In the genomic region with DNA sequence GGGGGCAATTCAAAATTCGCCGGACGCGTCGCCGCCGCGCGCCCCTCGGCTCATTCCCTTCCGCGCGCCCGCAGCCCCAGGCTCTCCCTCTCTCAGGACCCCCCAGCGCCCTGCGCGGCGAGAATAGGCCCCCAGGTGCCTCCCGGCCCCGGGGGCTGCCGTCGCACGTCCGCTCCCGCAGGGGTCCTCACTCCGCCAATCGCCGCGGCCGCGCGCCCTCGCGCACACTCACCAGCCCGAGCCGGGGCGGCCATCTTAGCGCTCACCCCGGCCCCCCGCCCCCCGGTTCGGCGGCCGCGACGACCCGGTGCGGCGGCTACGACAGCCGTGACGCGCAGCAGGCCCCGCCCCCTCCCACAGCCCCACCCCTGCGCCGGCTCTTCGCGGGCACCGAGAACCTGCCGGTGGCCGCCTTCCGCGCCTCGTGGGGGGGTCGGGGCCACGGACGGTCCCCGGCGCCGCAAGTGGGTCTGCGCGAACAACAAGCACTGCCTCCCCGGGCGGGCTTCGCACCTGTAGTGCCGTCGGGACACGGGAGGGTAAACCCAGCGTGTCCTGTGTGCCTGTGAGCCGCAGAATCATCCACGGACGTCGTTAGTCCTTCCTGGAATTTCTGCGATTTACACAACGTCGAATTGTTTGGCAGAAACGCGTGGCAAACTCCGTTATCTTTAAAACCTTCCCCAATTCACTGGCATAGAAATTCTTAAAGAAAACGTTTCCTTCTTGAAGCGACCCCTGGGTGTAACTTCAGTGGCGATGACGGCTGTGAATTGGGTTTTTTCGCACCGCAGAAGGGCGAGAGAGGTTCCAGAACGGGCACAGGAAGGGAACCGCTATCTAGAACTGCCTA, we compare ENCODE assay signal across 9 cellular contexts. TPM values are rescaled to one million over a fixed set of nuclear protein-coding genes. Genes with fewer than 3 reads are reported as not detected.
DNase-seq lines count a peak whose midpoint lies in the region; ATAC-seq and FAIRE-seq lines count a peak whose summit lies in the region.
"Had no signal": no experiment of that assay in that cellular context is flagged by ENCODE, and none has a peak within 500 bp of the region (broad histone marks: within the 10 kb centered on the region; RNA-seq: fewer than 3 reads in every experiment).

No MANE protein-coding gene starts in this region.

- no peak for ATAC-seq in HG02852 (IDR thresholded peaks at IDR 0.05; ENCODE audit: unreplicated experiment)

- H3K4me3 ChIP-seq in subcutaneous abdominal adipose tissue (ENCODE audit: low read depth in 1 of 5, low read length in 5 of 5), result peak overlapping the region; percentile 60 to 79 (median 74)

- no peak overlapping the region for H3K27ac ChIP-seq in subcutaneous abdominal adipose tissue (ENCODE audit: low read depth, low read length)

- H3K9me3 ChIP-seq in subcutaneous abdominal adipose tissue (ENCODE audit: control insufficient read depth in 5 of 5, low read length in 5 of 5), result peaks cover 0 to 7% (median 5%) of the 10 kb centered on the region in 5 donors

- peak overlapping the region in 4 of 5 donors; percentile 6 to 62 (median 43) for H3K9ac ChIP-seq in subcutaneous abdominal adipose tissue (ENCODE audit: low read length in 5 of 5)

- peaks cover 0 to 17% (median 15%) of the 10 kb centered on the region in 5 donors for H3K4me1 ChIP-seq in subcutaneous abdominal adipose tissue (ENCODE audit: control insufficient read depth in 5 of 5, insufficient read depth in 5 of 5, low read length in 5 of 5)

- no peak for FAIRE-seq in frontal cortex (lab: Jason Lieb, UNC)

- peaks cover 0 to 3% (median 0%) of the 10 kb centered on the region in 5 donors for H3K27me3 ChIP-seq in subcutaneous abdominal adipose tissue (ENCODE audit: control insufficient read depth in 5 of 5, insufficient read depth in 4 of 5, low read length in 5 of 5)

- peak; percentile 45 for DNase-seq in Daoy (ENCODE audit: low read depth)
- DNase-seq in NCI-H526 treated with DMSO at 0.1 percent for 48 hours (lab: John Stamatoyannopoulos, UW), result peak; percentile 31
- peak; percentile 55 for DNase-seq in activated T-helper 9 cell treated with anti-CD3 and anti-CD28 coated beads, Interleukin-2, amount 50 U/mL, for 16 hours (ENCODE audit: low read depth)
- DNase-seq in frontal cortex (ENCODE audit: low spot score in 2 of 2), result peak; percentile 84 to 89
- DNase-seq in nucleus accumbens (lab: John Stamatoyannopoulos, UW), result peak in 50 of 56 donors; percentile 2 to 70 (median 38)
- DNase-seq in GF-D8 (lab: John Stamatoyannopoulos, UW), result no peak

- H3K36me3 ChIP-seq in subcutaneous abdominal adipose tissue (ENCODE audit: control insufficient read depth in 5 of 5, insufficient read depth in 5 of 5, low read length in 5 of 5), result no peaks in the 10 kb centered on the region

RNA-seq across cellular contexts. Expression of a gene that starts 2.5 kb away (rescaled TPM):
- total RNA-seq in Daoy (2014; rRNA removed; shearing (Covaris generic)), result 0.74 and 0.95 TPM in 2 replicates
- 3.7 TPM for total RNA-seq in frontal cortex
- total RNA-seq: LHCN-M2 had no signal
